ENCODE assay signal across 18 cellular contexts in the genomic region with DNA sequence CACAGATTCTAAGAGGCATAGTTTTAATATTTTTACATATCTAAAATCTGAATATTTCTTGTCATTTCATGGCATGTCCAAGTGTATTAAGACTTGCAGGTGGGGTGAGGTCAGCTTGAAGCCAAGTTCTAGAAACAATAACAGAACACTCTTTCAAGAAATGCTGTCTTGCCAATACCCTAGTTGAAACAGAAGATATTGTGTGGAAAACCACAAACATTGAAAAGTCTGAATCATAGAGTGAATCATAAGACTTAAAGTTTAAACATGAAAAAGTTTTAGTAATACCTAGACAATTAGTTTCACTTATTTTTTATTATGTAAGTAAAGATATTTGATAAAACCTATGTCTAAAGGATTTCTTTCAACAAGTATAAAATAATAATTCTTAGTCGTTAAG.
DNase-seq lines count a peak whose midpoint lies in the region; ATAC-seq, FAIRE-seq and TF ChIP-seq lines count a peak whose summit lies in the region.
"Had no signal": no experiment of that assay in that cellular context is flagged by ENCODE, and none has a peak within 500 bp of the region (broad histone marks: within the 10 kb centered on the region; RNA-seq: fewer than 3 reads in every experiment).

No MANE protein-coding gene starts in this region.

- DNase-seq in A549 (ENCODE audit: low read depth in 1 of 2, low spot score in 1 of 2) = no peak
- peak; percentile 50 for DNase-seq in GM23248
- DNase-seq in amniotic epithelial cell (ENCODE audit: low read depth) = peak; percentile 66
- DNase-seq in frontal cortex (ENCODE audit: low spot score in 2 of 2) = no peak
- no peak for DNase-seq in NCI-H510A treated with DMSO at 0.1 percent for 48 hours (lab: John Stamatoyannopoulos, UW)
- no peak for DNase-seq in right cardiac atrium
- DNase-seq in MM.1S = no peak
- DNase-seq: activated CD4-positive, alpha-beta T cell treated with anti-CD3 and anti-CD28 coated beads for 48 hours; activated T-cell treated with anti-CD3 and anti-CD28 coated beads, Interleukin-2, amount 50 U/mL, for 48 hours; DMS153; mesenchymal stem cell; NCI-H2081; stimulated activated CD4-positive, alpha-beta T cell treated with anti-CD3 and anti-CD28 coated beads, Interleukin-4, amount 100 ng/mL, for 1 hour; T-helper 9 cell had no signal

- H3K9me2 ChIP-seq in GM23248 (ENCODE audit: insufficient read depth) = no peaks in the 10 kb centered on the region
- H3K9me2 ChIP-seq in MM.1S (replicated peaks; ENCODE audit: insufficient read depth, low read length) = no peaks in the 10 kb centered on the region

- TF ChIP-seq EP300 in A549 (IDR thresholded peaks at IDR 0.05) = no peak

- H3K9ac ChIP-seq in GM23248 (no peak overlapping the region), MM.1S (ENCODE audit: low read length) (no peak overlapping the region)

- no peak for TF ChIP-seq RAD21 in A549 (conservative IDR thresholded peaks at IDR 0.05 in 1 of 2, IDR thresholded peaks at IDR 0.05 in 1 of 2)

- H3F3A ChIP-seq in GM23248 (ENCODE audit: insufficient read depth) (peaks cover 3% of the 10 kb centered on the region; the same call in 1 of the 2 replicates), MM.1S (ENCODE audit: insufficient read depth, low read length) (no peaks in the 10 kb centered on the region)

- CTCF ChIA-PET in A549 (lab: Yijun Ruan, JAX) = no interaction called here

- no peaks in the 10 kb centered on the region for H3K79me2 ChIP-seq in GM23248 (ENCODE audit: insufficient read depth)
- no peaks in the 10 kb centered on the region for H3K79me2 ChIP-seq in MM.1S (ENCODE audit: low read length)

- H3K27me3 ChIP-seq in GM23248 (replicated peaks; ENCODE audit: insufficient read depth) (peaks cover 49% of the 10 kb centered on the region), right cardiac atrium (ENCODE audit: control insufficient read depth, insufficient read depth) (no peaks in the 10 kb centered on the region), MM.1S (replicated peaks; ENCODE audit: insufficient read depth, low read length) (no peaks in the 10 kb centered on the region)

- no peaks in the 10 kb centered on the region for H4K20me1 ChIP-seq in GM23248 (ENCODE audit: insufficient read depth)
- no peaks in the 10 kb centered on the region for H4K20me1 ChIP-seq in MM.1S (ENCODE audit: insufficient read depth, low read length)

- no peak for TF ChIP-seq POLR2A in A549 (IDR thresholded peaks at IDR 0.05; ENCODE audit: low read length)

- no peak overlapping the region for H2AFZ ChIP-seq in GM23248
- H2AFZ ChIP-seq in MM.1S (ENCODE audit: low read length) = no peak overlapping the region
- H2AFZ ChIP-seq: GM23338 had no signal

- no peak for ATAC-seq in A549
- no peak for ATAC-seq in right cardiac atrium
- ATAC-seq in HG03045 (IDR thresholded peaks at IDR 0.05; ENCODE audit: unreplicated experiment) = no peak
- ATAC-seq: GM23338, sciatic nerve had no signal

- no peaks in the 10 kb centered on the region for H3K4me1 ChIP-seq in A549
- no peaks in the 10 kb centered on the region for H3K4me1 ChIP-seq in GM23248 (ENCODE audit: insufficient read depth)
- no peaks in the 10 kb centered on the region for H3K4me1 ChIP-seq in right cardiac atrium (ENCODE audit: control insufficient read depth, insufficient read depth, low read length)
- H3K4me1 ChIP-seq in MM.1S (ENCODE audit: low read length) = no peaks in the 10 kb centered on the region

- intact Hi-C loops in right cardiac atrium (cut with DNase I) = no loop called here

- in situ Hi-C loops in GM23248 (cut with MboI) = no loop called here

- no peaks in the 10 kb centered on the region for H3K36me3 ChIP-seq in GM23248 (ENCODE audit: low read depth)
- no peaks in the 10 kb centered on the region for H3K36me3 ChIP-seq in MM.1S (replicated peaks; ENCODE audit: insufficient read depth, low read length)

- TF ChIP-seq CTCF in A549 (IDR thresholded peaks at IDR 0.05) (no peak), MM.1S (IDR thresholded peaks at IDR 0.05; ENCODE audit: low read length) (no peak)

- 3% methylated on average over 1 of the region's 1 CpG for WGBS in A549 (ENCODE audit: missing lambda C conversion rate)
- 24 to 33% methylated on average over 1 of the region's 1 CpG for WGBS in GM23248 (ENCODE audit: low coverage in 1 of 2, low lambda C conversion rate in 2 of 2, missing lambda C conversion rate in 2 of 2), 2 experiments
- 83% methylated on average over 1 of the region's 1 CpG for WGBS in right cardiac atrium

- H3K27ac ChIP-seq in A549 = no peak overlapping the region
- H3K27ac ChIP-seq in GM23248 = no peak overlapping the region
- H3K27ac ChIP-seq in right cardiac atrium (ENCODE audit: low read length) = no peak overlapping the region
- H3K27ac ChIP-seq in MM.1S (ENCODE audit: low read length) = no peak overlapping the region

- POLR2A ChIA-PET in A549 (lab: Yijun Ruan, JAX) = no interaction called here

- H3K4me2 ChIP-seq in A549 (no peak overlapping the region), GM23248 (ENCODE audit: unreplicated experiment) (no peak overlapping the region), MM.1S (ENCODE audit: low read depth, low read length) (no peak overlapping the region)
- H3K4me2 ChIP-seq: GM23338 had no signal

- H3K4me3 ChIP-seq in A549 (no peak overlapping the region), GM23248 (no peak overlapping the region), right cardiac atrium (ENCODE audit: low read length) (no peak overlapping the region), MM.1S (ENCODE audit: low read length) (no peak overlapping the region)
- H3K4me3 ChIP-seq: GM23338 had no signal

- FAIRE-seq in A549 (lab: Jason Lieb, UNC) (peak; percentile 56), frontal cortex (lab: Jason Lieb, UNC) (peak; percentile 6)
- FAIRE-seq: HTR-8/SVneo had no signal

- H3K9me3 ChIP-seq in A549 = no peaks in the 10 kb centered on the region
- no peaks in the 10 kb centered on the region for H3K9me3 ChIP-seq in GM23248 (ENCODE audit: low read depth)
- H3K9me3 ChIP-seq in right cardiac atrium (ENCODE audit: control insufficient read depth, low read length) = no peaks in the 10 kb centered on the region
- no peaks in the 10 kb centered on the region for H3K9me3 ChIP-seq in MM.1S (replicated peaks; ENCODE audit: insufficient read depth, low read length)

TF ChIP-seq in A549, 52 proteins besides CTCF, POLR2A, EP300 and RAD21:
- TF ChIP-seq JUN (IDR thresholded peaks at IDR 0.05) (no peak), HOXB5 (CRISPR knock-in tag; IDR thresholded peaks at IDR 0.05) (no peak), EHF (CRISPR knock-in tag; IDR thresholded peaks at IDR 0.05) (no peak), KDM1A (IDR thresholded peaks at IDR 0.05; ENCODE audit: low read depth) (no peak), CHD2 (IDR thresholded peaks at IDR 0.05; ENCODE audit: low read length, partially characterized antibody) (no peak), HOXA7 (CRISPR knock-in tag; IDR thresholded peaks at IDR 0.05) (no peak), SMC3 (IDR thresholded peaks at IDR 0.05) (no peak), BHLHE40 (IDR thresholded peaks at IDR 0.05; ENCODE audit: low read depth, low read length) (no peak), ZSCAN20 (CRISPR knock-in tag; IDR thresholded peaks at IDR 0.05) (no peak), NR3C1 (IDR thresholded peaks at IDR 0.05) (no peak), TP53 (CRISPR knock-in tag; IDR thresholded peaks at IDR 0.05) (no peak), JUNB (IDR thresholded peaks at IDR 0.05) (no peak)
- TF ChIP-seq, protein P1, sequence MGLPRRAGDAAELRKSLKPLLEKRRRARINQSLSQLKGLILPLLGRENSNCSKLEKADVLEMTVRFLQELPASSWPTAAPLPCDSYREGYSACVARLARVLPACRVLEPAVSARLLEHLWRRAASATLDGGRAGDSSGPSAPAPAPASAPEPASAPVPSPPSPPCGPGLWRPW (IDR thresholded peaks at IDR 0.05) = no peak
- TF ChIP-seq, protein P2, sequence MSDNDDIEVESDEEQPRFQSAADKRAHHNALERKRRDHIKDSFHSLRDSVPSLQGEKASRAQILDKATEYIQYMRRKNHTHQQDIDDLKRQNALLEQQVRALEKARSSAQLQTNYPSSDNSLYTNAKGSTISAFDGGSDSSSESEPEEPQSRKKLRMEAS (IDR thresholded peaks at IDR 0.05) = no peak
- TF ChIP-seq, protein P3, sequence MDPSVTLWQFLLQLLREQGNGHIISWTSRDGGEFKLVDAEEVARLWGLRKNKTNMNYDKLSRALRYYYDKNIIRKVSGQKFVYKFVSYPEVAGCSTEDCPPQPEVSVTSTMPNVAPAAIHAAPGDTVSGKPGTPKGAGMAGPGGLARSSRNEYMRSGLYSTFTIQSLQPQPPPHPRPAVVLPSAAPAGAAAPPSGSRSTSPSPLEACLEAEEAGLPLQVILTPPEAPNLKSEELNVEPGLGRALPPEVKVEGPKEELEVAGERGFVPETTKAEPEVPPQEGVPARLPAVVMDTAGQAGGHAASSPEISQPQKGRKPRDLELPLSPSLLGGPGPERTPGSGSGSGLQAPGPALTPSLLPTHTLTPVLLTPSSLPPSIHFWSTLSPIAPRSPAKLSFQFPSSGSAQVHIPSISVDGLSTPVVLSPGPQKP (IDR thresholded peaks at IDR 0.05; ENCODE audit: low read depth, low read length) = no peak

Comparison
In these comparisons a context has a peak if more than half of its experiments do, and no peak if none do; other contexts are left out.
1. DNase-seq: peak in GM23248 (single experiment) and amniotic epithelial cell (single experiment); none in A549 (0 of 2), frontal cortex (0 of 2), NCI-H510A treated with DMSO at 0.1 percent for 48 hours (single experiment), right cardiac atrium (0 of 3) and MM.1S (single experiment).